11 cellular contexts compared by ENCODE assay signal in genomic region chr11:9719949-9720646, GRCh38. TPM values are rescaled to one million over a fixed set of nuclear protein-coding genes. Genes with fewer than 3 reads are reported as not detected.
DNase-seq lines count a peak whose midpoint lies in the region; ATAC-seq and TF ChIP-seq lines count a peak whose summit lies in the region.
"Had no signal": no experiment of that assay in that cellular context is flagged by ENCODE, and none has a peak within 500 bp of the region (broad histone marks: within the 10 kb centered on the region; RNA-seq: fewer than 3 reads in every experiment).

No MANE protein-coding gene starts in this region.

- no peak for ATAC-seq in HG03045 (IDR thresholded peaks at IDR 0.05; ENCODE audit: unreplicated experiment)
- ATAC-seq: naive thymus-derived CD4-positive, alpha-beta T cell; WTC11 had no signal

- BruUV-seq in A673 (replicated peaks; lab: Mats Ljungman, UMichigan), result no TSS peak

- in situ Hi-C loops in GM13977 (cut with MboI; ENCODE audit: low pct_unique_long_range_greater_than_20kb, low sequenced_read_pairs, unreplicated experiment), result loop anchor here (10.0 kb wide), 1 partner anchor 105 kb away; no protein-coding TSS in a partner anchor

- H3K4me3 ChIP-seq in A673 (ENCODE audit: low read depth, low read length, poor library complexity, severe bottlenecking) (no peak overlapping the region), adrenal gland (no peak overlapping the region)

- H3K27ac ChIP-seq in A673 (ENCODE audit: low read depth, low read length, poor library complexity, severe bottlenecking) (peak overlapping the region; percentile 18), adrenal gland (peak overlapping the region in 4 of 5 donors; percentile 28 to 72 (median 48))
- H3K27ac ChIP-seq: KMS-11 had no signal

- CTCF ChIA-PET in A673 (lab: Charles Lee), result no interaction called here

- TF ChIP-seq POLR2A in adrenal gland (IDR thresholded peaks at IDR 0.05), result no peak

- H3K9me3 ChIP-seq in A673 (ENCODE audit: low read depth, low read length, poor library complexity, severe bottlenecking), result no peaks in the 10 kb centered on the region
- no peaks in the 10 kb centered on the region for H3K9me3 ChIP-seq in adrenal gland (replicated peaks in 1 of 3)

- TF ChIP-seq CTCF in A673 (conservative IDR thresholded peaks at IDR 0.05; ENCODE audit: low read depth, low read length) (no peak), adrenal gland (IDR thresholded peaks at IDR 0.05) (no peak), GM13977 (IDR thresholded peaks at IDR 0.05; ENCODE audit: extremely low read depth, insufficient read depth, missing control alignments) (no peak)

- H3K27me3 ChIP-seq in A673 (replicated peaks; ENCODE audit: insufficient read depth, low read depth, low read length, poor library complexity) (no peaks in the 10 kb centered on the region), adrenal gland (no peaks in the 10 kb centered on the region)

- 65 to 72% (median 70%) methylated on average over 8 to 9 of the region's 9 CpGs for WGBS in adrenal gland, 4 donors

- intact Hi-C loops in A673 (cut with micrococcal nuclease; ENCODE audit: unreplicated experiment), result no loop called here
- intact Hi-C loops in adrenal gland (cut with DNase I), result no loop called here

- POLR2A ChIA-PET in A673 (lab: Charles Lee; ENCODE audit: low non-redundant PET), result interaction anchor here (0.7 to 0.8 kb wide), 2 partner anchors 12 to 1710 kb away, joined by 3 to 4 read pairs; no protein-coding TSS in a partner anchor

- DNase-seq in A673 (ENCODE audit: low spot score) (peak; percentile 51), KG1 (lab: John Stamatoyannopoulos, UW) (peak; percentile 81), adrenal gland (no peak), lung microvascular endothelial cell (ENCODE audit: low read depth in 2 of 2) (peak; percentile 11 to 90), H4 (ENCODE audit: low spot score) (no peak), T1000 (lab: John Stamatoyannopoulos, UW) (no peak), GM13977 (ENCODE audit: low spot score) (no peak)
- DNase-seq: naive thymus-derived CD4-positive, alpha-beta T cell had no signal

- H3K36me3 ChIP-seq in A673 (ENCODE audit: insufficient read depth, low read length, poor library complexity, severe bottlenecking) (no peaks in the 10 kb centered on the region), adrenal gland (replicated peaks in 1 of 2) (no peaks in the 10 kb centered on the region)

- H3K4me1 ChIP-seq in A673 (ENCODE audit: insufficient read depth, low read length, poor library complexity, severe bottlenecking), result peaks cover 27% of the 10 kb centered on the region
- peaks cover 19 to 48% of the 10 kb centered on the region in 2 donors for H3K4me1 ChIP-seq in adrenal gland (replicated peaks in 1 of 2)

RNA-seq across cellular contexts. Expression of gene SWAP70, which starts 56.2 kb away (rescaled TPM):
- total RNA-seq in A673 (2021), result 18.9 and 21.1 TPM in 2 replicates
- total RNA-seq in adrenal gland, result 10 to 100 TPM; 13.3 to 23.5 (median 20.1) TPM
- 10 to 100 TPM in 1 of 3 donors, 1 to 10 TPM in 2; 6.5 to 17.2 (median 8.8) TPM for polyA plus RNA-seq in adrenal gland
- total RNA-seq in lung microvascular endothelial cell, result 47.7 and 59.5 TPM in 2 replicates
- 12.4 and 14.3 TPM in 2 replicates for total RNA-seq in H4 (2014; rRNA removed; shearing (Covaris generic))

Comparison
In these comparisons a context has a peak if more than half of its experiments do, and no peak if none do; other contexts are left out.
1. DNase-seq: peak in A673 (single experiment), KG1 (single experiment) and lung microvascular endothelial cell (2 of 2); none in adrenal gland (0 of 7), H4 (single experiment), T1000 (single experiment) and GM13977 (single experiment).